Comparison of ENCODE assay signal across 19 cellular contexts in genomic region chr5:135384898-135385297, GRCh38.
"Had no signal": no experiment of that assay in that cellular context is flagged by ENCODE, and none has a peak within 500 bp of the region (broad histone marks: within the 10 kb centered on the region; RNA-seq: fewer than 3 reads in every experiment).

No MANE protein-coding gene starts in this region.

- H3K4me3 Mint-ChIP-seq: activated CD4-positive, alpha-beta memory T cell treated with anti-CD3 and anti-CD28 coated beads for 36 hours; activated naive CD8-positive, alpha-beta T cell treated with anti-CD3 and anti-CD28 coated beads for 36 hours; natural killer cell; stimulated activated effector memory CD8-positive, alpha-beta T cell treated with anti-CD3 and anti-CD28 coated beads, Interleukin-12 subunit alpha, Interleukin-12 subunit beta, amount 100 ng/mL, for 72 hours; stimulated activated naive CD8-positive, alpha-beta T cell treated with anti-CD3 and anti-CD28 coated beads, Interleukin-15, amount 100 ng/mL, for 72 hours had no signal

- H3K36me3 ChIP-seq: breast epithelium had no signal

- H3K27ac ChIP-seq: pancreas, tibial artery had no signal

- H3K9me3 ChIP-seq: breast epithelium, pancreas, tibial artery had no signal

- H3K27me3 Mint-ChIP-seq: activated CD4-positive, alpha-beta memory T cell treated with anti-CD3 and anti-CD28 coated beads for 36 hours; activated naive CD8-positive, alpha-beta T cell treated with anti-CD3 and anti-CD28 coated beads for 36 hours; stimulated activated naive CD8-positive, alpha-beta T cell treated with anti-CD3 and anti-CD28 coated beads, Interleukin-15, amount 100 ng/mL, for 72 hours had no signal

- H3K27me3 ChIP-seq: breast epithelium, pancreas, tibial artery had no signal

- H3K9me3 Mint-ChIP-seq: activated CD4-positive, alpha-beta memory T cell treated with anti-CD3 and anti-CD28 coated beads for 36 hours; activated naive CD8-positive, alpha-beta T cell treated with anti-CD3 and anti-CD28 coated beads for 36 hours; natural killer cell; stimulated activated effector memory CD8-positive, alpha-beta T cell treated with anti-CD3 and anti-CD28 coated beads, Interleukin-12 subunit alpha, Interleukin-12 subunit beta, amount 100 ng/mL, for 72 hours; stimulated activated naive CD8-positive, alpha-beta T cell treated with anti-CD3 and anti-CD28 coated beads, Interleukin-15, amount 100 ng/mL, for 72 hours had no signal

- H3K4me1 ChIP-seq: breast epithelium had no signal

- ATAC-seq: left ventricle myocardium superior; natural killer cell; pancreas; right cardiac atrium; stimulated activated effector memory CD8-positive, alpha-beta T cell treated with anti-CD3 and anti-CD28 coated beads, Interleukin-12 subunit alpha, Interleukin-12 subunit beta, amount 100 ng/mL, for 72 hours; stimulated activated naive CD8-positive, alpha-beta T cell treated with anti-CD3 and anti-CD28 coated beads, Interleukin-15, amount 100 ng/mL, for 72 hours had no signal

- H3K27ac Mint-ChIP-seq: activated CD4-positive, alpha-beta memory T cell treated with anti-CD3 and anti-CD28 coated beads for 36 hours had no signal

- DNase-seq: activated CD4-positive, alpha-beta memory T cell treated with anti-CD3 and anti-CD28 coated beads for 36 hours; activated CD4-positive, alpha-beta T cell treated with anti-CD3 and anti-CD28 coated beads for 48 hours; activated naive CD4-positive, alpha-beta T cell treated with Interleukin-2 at 50 U/mL for 16 hours; activated naive CD8-positive, alpha-beta T cell treated with anti-CD3 and anti-CD28 coated beads for 36 hours; activated T-cell treated with anti-CD3 and anti-CD28 coated beads, Interleukin-2, amount 50 U/mL, for 48 hours; cerebellar nuclear complex; hippocampal formation; left ventricle myocardium superior; mammary epithelial cell; midbrain; natural killer cell; pancreas; stimulated activated CD4-positive, alpha-beta T cell treated with anti-CD3 and anti-CD28 coated beads, Interleukin-2, amount 100 ng/mL, for 24 hours; stimulated activated naive CD8-positive, alpha-beta T cell treated with anti-CD3 and anti-CD28 coated beads, Interleukin-15, amount 100 ng/mL, for 72 hours; tibial artery had no signal

- H3K4me3 ChIP-seq: breast epithelium, coronary artery, pancreas, tibial artery had no signal
